ENCODE assay signal across 16 cellular contexts in genomic region chr1:75765697-75766355, GRCh38. TPM values are rescaled to one million over a fixed set of nuclear protein-coding genes. Genes with fewer than 3 reads are reported as not detected.
DNase-seq lines count a peak whose midpoint lies in the region; ATAC-seq, FAIRE-seq and TF ChIP-seq lines count a peak whose summit lies in the region.
"Had no signal": no experiment of that assay in that cellular context is flagged by ENCODE, and none has a peak within 500 bp of the region (broad histone marks: within the 10 kb centered on the region; RNA-seq: fewer than 3 reads in every experiment).

No MANE protein-coding gene starts in this region.

- H2AFZ ChIP-seq in astrocyte (ENCODE audit: low read depth, low read length), result peak overlapping the region; percentile 11

- DNase-seq in A172 (ENCODE audit: low spot score), result peak; percentile 71
- DNase-seq in HPDE6-E6E7 (ENCODE audit: extremely low spot score), result peak; percentile 53
- peak; percentile 90 for DNase-seq in astrocyte (ENCODE audit: low read depth)
- peak; percentile 59 for DNase-seq in hepatic stellate cell (ENCODE audit: low spot score)
- no peak for DNase-seq in anterior cingulate cortex (lab: John Stamatoyannopoulos, UW)
- DNase-seq in activated CD4-positive, alpha-beta T cell treated with anti-CD3 and anti-CD28 coated beads, Interleukin-2, amount 50 U/mL, for 48 hours, result no peak
- DNase-seq in stimulated activated CD4-positive, alpha-beta T cell treated with anti-CD3 and anti-CD28 coated beads, Interleukin-2, amount 100 ng/mL, for 48 hours, result no peak
- DNase-seq: activated CD4-positive, alpha-beta memory T cell treated with anti-CD3 and anti-CD28 coated beads for 36 hours; H7; islet precursor cell; MV-4-11; occipital lobe; thyroid gland had no signal

- no peaks in the 10 kb centered on the region for H3K9me3 Mint-ChIP-seq in astrocyte (ENCODE audit: unreplicated experiment)
- H3K9me3 Mint-ChIP-seq: activated CD4-positive, alpha-beta memory T cell treated with anti-CD3 and anti-CD28 coated beads for 36 hours had no signal

- no peak for ATAC-seq in HG03159 (IDR thresholded peaks at IDR 0.05; ENCODE audit: unreplicated experiment)

- no peaks in the 10 kb centered on the region for H3K27me3 Mint-ChIP-seq in astrocyte (ENCODE audit: low read depth, unreplicated experiment)
- H3K27me3 Mint-ChIP-seq: activated CD4-positive, alpha-beta memory T cell treated with anti-CD3 and anti-CD28 coated beads for 36 hours; activated naive CD8-positive, alpha-beta T cell; B cell had no signal

- H3K27ac Mint-ChIP-seq in astrocyte (ENCODE audit: unreplicated experiment), result peak overlapping the region; percentile 95
- H3K27ac Mint-ChIP-seq: activated CD4-positive, alpha-beta memory T cell treated with anti-CD3 and anti-CD28 coated beads for 36 hours; activated naive CD8-positive, alpha-beta T cell; B cell had no signal

- H3K4me2 ChIP-seq in astrocyte (ENCODE audit: low read length), result peak overlapping the region; percentile 66

- no peaks in the 10 kb centered on the region for H4K20me1 ChIP-seq in astrocyte (ENCODE audit: insufficient read depth, low read length)

- no peaks in the 10 kb centered on the region for H3K79me2 ChIP-seq in astrocyte (ENCODE audit: insufficient read depth, low read length)

- no peak overlapping the region for H3K4me3 ChIP-seq in astrocyte (ENCODE audit: insufficient read depth, low read depth, low read length)
- H3K4me3 ChIP-seq: thyroid gland had no signal

- peak overlapping the region; percentile 80 for H3K27ac ChIP-seq in astrocyte (ENCODE audit: low read depth, low read length)
- H3K27ac ChIP-seq: thyroid gland had no signal

- H3K4me1 ChIP-seq in astrocyte (ENCODE audit: insufficient read depth, low read length), result peaks cover 4% of the 10 kb centered on the region
- H3K4me1 ChIP-seq: thyroid gland had no signal

- H3K4me1 Mint-ChIP-seq in astrocyte (ENCODE audit: low read depth, unreplicated experiment), result peaks cover 19% of the 10 kb centered on the region
- H3K4me1 Mint-ChIP-seq: B cell had no signal

- no peak overlapping the region for H3K4me3 Mint-ChIP-seq in astrocyte (ENCODE audit: unreplicated experiment)
- H3K4me3 Mint-ChIP-seq: activated CD4-positive, alpha-beta memory T cell treated with anti-CD3 and anti-CD28 coated beads for 36 hours; activated naive CD8-positive, alpha-beta T cell; B cell had no signal

- H3K36me3 ChIP-seq in astrocyte (ENCODE audit: insufficient read depth, low read length), result no peaks in the 10 kb centered on the region
- H3K36me3 ChIP-seq: thyroid gland had no signal

- no peaks in the 10 kb centered on the region for H3K36me3 Mint-ChIP-seq in astrocyte (ENCODE audit: low read depth, unreplicated experiment)

- FAIRE-seq in astrocyte (lab: Jason Lieb, UNC), result peak; percentile 90

- TF ChIP-seq CTCF in astrocyte (IDR thresholded peaks at IDR 0.05; ENCODE audit: insufficient read depth, low read depth, low read length), result no peak

- H3K9me3 ChIP-seq in astrocyte (ENCODE audit: insufficient read depth, low read depth, low read length), result no peaks in the 10 kb centered on the region
- H3K9me3 ChIP-seq: thyroid gland had no signal

- no peaks in the 10 kb centered on the region for H3K27me3 ChIP-seq in astrocyte (ENCODE audit: insufficient read depth, low read length)
- H3K27me3 ChIP-seq: thyroid gland had no signal

- H3K9ac ChIP-seq in astrocyte (ENCODE audit: low read length), result peak overlapping the region; percentile 34

RNA-seq across cellular contexts. Expression of gene RABGGTB, which starts 20.2 kb away (rescaled TPM):
- total RNA-seq in A172 (2014; rRNA removed; shearing (Covaris generic)), result 77.4 and 93.6 TPM in 2 replicates
- 96.7 and 108 TPM in 2 replicates for total RNA-seq in astrocyte

RNA-seq across cellular contexts. Expression of gene MSH4, which starts 30.9 kb away (rescaled TPM):
- 0.02 and 0.05 TPM in 2 replicates for total RNA-seq in A172 (2014; rRNA removed; shearing (Covaris generic))
- 0.34 and 0.43 TPM in 2 replicates for total RNA-seq in astrocyte

RNA-seq across cellular contexts. Expression of gene ACADM, which starts 41.3 kb away (rescaled TPM):
- 27.6 and 33.6 TPM in 2 replicates for total RNA-seq in A172 (2014; rRNA removed; shearing (Covaris generic))
- total RNA-seq in astrocyte, result 29.6 and 30.1 TPM in 2 replicates

Comparison
In these comparisons a context has a peak if more than half of its experiments do, and no peak if none do; other contexts are left out.
1. DNase-seq: peak in A172 (single experiment), HPDE6-E6E7 (single experiment), astrocyte (single experiment) and hepatic stellate cell (single experiment); none in anterior cingulate cortex (0 of 58), activated CD4-positive, alpha-beta T cell treated with anti-CD3 and anti-CD28 coated beads, Interleukin-2, amount 50 U/mL, for 48 hours (0 of 2) and stimulated activated CD4-positive, alpha-beta T cell treated with anti-CD3 and anti-CD28 coated beads, Interleukin-2, amount 100 ng/mL, for 48 hours (0 of 2).